In the genomic region with DNA sequence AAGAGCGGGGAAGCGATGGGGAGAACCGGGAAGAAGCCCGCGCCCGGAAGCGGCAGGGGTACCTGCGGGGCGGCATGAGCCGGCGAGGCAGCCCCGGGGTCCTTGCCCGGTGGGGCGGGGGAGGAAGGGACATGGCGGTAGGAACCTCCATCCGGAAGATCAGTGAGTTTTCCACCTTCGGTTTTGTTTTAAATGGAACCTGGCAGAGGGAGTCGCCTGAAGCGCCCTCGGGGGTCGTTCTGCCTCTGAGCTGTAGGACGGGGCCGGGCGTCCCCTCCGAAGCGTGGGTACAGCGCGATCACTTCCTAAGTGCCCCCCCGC, we compare ENCODE assay signal across 8 cellular contexts.
DNase-seq lines count a peak whose midpoint lies in the region; ATAC-seq lines count a peak whose summit lies in the region.

No MANE protein-coding gene starts in this region.

- H3K27ac Mint-ChIP-seq in T-helper 2 cell treated with Interferon-gamma antibody and Interleukin-4, amounts not matched to agents 5 μg/mL and 100 μg/mL, for 36 hours, result peak overlapping the region; percentile 87
- peak overlapping the region; percentile 94 for H3K27ac Mint-ChIP-seq in stimulated activated naive B cell treated with anti-CD40 and anti-IgM and Interleukin-4, amounts not matched to agents 10 μg/mL and 1 μg/mL and 100 μg/mL, for 72 hours

- H3K9me3 ChIP-seq in iPS DF 6.9 (ENCODE audit: control insufficient read depth, insufficient read depth, low read length), result no peaks in the 10 kb centered on the region

- H3K4me1 ChIP-seq in iPS DF 6.9 (ENCODE audit: control insufficient read depth, insufficient read depth, low read length), result peaks cover 1% of the 10 kb centered on the region; the same call in 1 of the 2 replicates

- no peak for DNase-seq in T-helper 2 cell treated with Interferon-gamma antibody and Interleukin-4, amounts not matched to agents 5 μg/mL and 100 μg/mL, for 36 hours (ENCODE audit: low spot score)
- DNase-seq in T-helper 2 cell (no peak), iPS DF 6.9 (ENCODE audit: low read depth, low spot score) (no peak), NOMO-1 (lab: John Stamatoyannopoulos, UW; ENCODE audit: unreplicated experiment in 2 of 2) (no peak)
- peak; percentile 30 to 34 for DNase-seq in activated CD4-positive, alpha-beta T cell treated with anti-CD3 and anti-CD28 coated beads, Interleukin-2, amount 50 U/mL, for 48 hours
- DNase-seq in stimulated activated naive B cell treated with anti-CD40 and anti-IgM and Interleukin-4, amounts not matched to agents 10 μg/mL and 1 μg/mL and 100 μg/mL, for 72 hours, result no peak
- no peak for DNase-seq in activated CD4-positive, CD25-positive, alpha-beta regulatory T cell (lab: John Stamatoyannopoulos, UW)

- peak overlapping the region; percentile 72 for H3K4me3 ChIP-seq in iPS DF 6.9 (ENCODE audit: low read length)

- no CpG with 5 or more reads among the region's 29 CpGs for WGBS in iPS DF 6.9 (ENCODE audit: insufficient coverage, insufficient read length)

- no peaks in the 10 kb centered on the region for H3K27me3 ChIP-seq in iPS DF 6.9 (ENCODE audit: control insufficient read depth, insufficient read depth, low read length)

- H3K27ac ChIP-seq in iPS DF 6.9 (ENCODE audit: low read length), result no peak overlapping the region

- peak; percentile 8 for ATAC-seq in HG02870 (IDR thresholded peaks at IDR 0.05; ENCODE audit: unreplicated experiment)
- ATAC-seq in stimulated activated naive B cell treated with anti-CD40 and anti-IgM and Interleukin-4, amounts not matched to agents 10 μg/mL and 1 μg/mL and 100 μg/mL, for 72 hours (replicated peaks), result peak; percentile 6 to 22

- H3K4me3 Mint-ChIP-seq in T-helper 2 cell treated with Interferon-gamma antibody and Interleukin-4, amounts not matched to agents 5 μg/mL and 100 μg/mL, for 36 hours, result peak overlapping the region; percentile 90
- peak overlapping the region; percentile 92 to 96 for H3K4me3 Mint-ChIP-seq in stimulated activated naive B cell treated with anti-CD40 and anti-IgM and Interleukin-4, amounts not matched to agents 10 μg/mL and 1 μg/mL and 100 μg/mL, for 72 hours

- H3K36me3 ChIP-seq in iPS DF 6.9 (ENCODE audit: control insufficient read depth, insufficient read depth, low read length), result peaks cover 4% of the 10 kb centered on the region; the same call in 1 of the 2 replicates

- peaks cover 16% of the 10 kb centered on the region for H3K27me3 Mint-ChIP-seq in T-helper 2 cell treated with Interferon-gamma antibody and Interleukin-4, amounts not matched to agents 5 μg/mL and 100 μg/mL, for 36 hours (ENCODE audit: low read depth)
- H3K27me3 Mint-ChIP-seq in stimulated activated naive B cell treated with anti-CD40 and anti-IgM and Interleukin-4, amounts not matched to agents 10 μg/mL and 1 μg/mL and 100 μg/mL, for 72 hours, result peaks cover 5 to 18% of the 10 kb centered on the region in 2 donors

- H3K4me1 Mint-ChIP-seq in T-helper 2 cell treated with Interferon-gamma antibody and Interleukin-4, amounts not matched to agents 5 μg/mL and 100 μg/mL, for 36 hours (ENCODE audit: low read depth), result peaks cover 33% of the 10 kb centered on the region
- peaks cover 29 to 59% of the 10 kb centered on the region in 2 donors for H3K4me1 Mint-ChIP-seq in stimulated activated naive B cell treated with anti-CD40 and anti-IgM and Interleukin-4, amounts not matched to agents 10 μg/mL and 1 μg/mL and 100 μg/mL, for 72 hours

- peaks cover 33% of the 10 kb centered on the region for H3K36me3 Mint-ChIP-seq in T-helper 2 cell treated with Interferon-gamma antibody and Interleukin-4, amounts not matched to agents 5 μg/mL and 100 μg/mL, for 36 hours (ENCODE audit: low read depth)
- H3K36me3 Mint-ChIP-seq in stimulated activated naive B cell treated with anti-CD40 and anti-IgM and Interleukin-4, amounts not matched to agents 10 μg/mL and 1 μg/mL and 100 μg/mL, for 72 hours, result peaks cover 34 to 36% of the 10 kb centered on the region in 2 donors

- H3K9me3 Mint-ChIP-seq in T-helper 2 cell treated with Interferon-gamma antibody and Interleukin-4, amounts not matched to agents 5 μg/mL and 100 μg/mL, for 36 hours, result no peaks in the 10 kb centered on the region
- peaks cover 0 to 1% of the 10 kb centered on the region in 2 donors for H3K9me3 Mint-ChIP-seq in stimulated activated naive B cell treated with anti-CD40 and anti-IgM and Interleukin-4, amounts not matched to agents 10 μg/mL and 1 μg/mL and 100 μg/mL, for 72 hours

Comparison
In these comparisons a context has a peak if more than half of its experiments do, and no peak if none do; other contexts are left out.
1. DNase-seq: peak in activated CD4-positive, alpha-beta T cell treated with anti-CD3 and anti-CD28 coated beads, Interleukin-2, amount 50 U/mL, for 48 hours (2 of 2); none in T-helper 2 cell treated with Interferon-gamma antibody and Interleukin-4, amounts not matched to agents 5 μg/mL and 100 μg/mL, for 36 hours (single experiment), T-helper 2 cell (0 of 5), iPS DF 6.9 (single experiment), stimulated activated naive B cell treated with anti-CD40 and anti-IgM and Interleukin-4, amounts not matched to agents 10 μg/mL and 1 μg/mL and 100 μg/mL, for 72 hours (single experiment), NOMO-1 (0 of 2) and activated CD4-positive, CD25-positive, alpha-beta regulatory T cell (0 of 4).